Comparison of ENCODE assay signal across 1 cellular context in genomic region chr5:179678238-179679013, GRCh38.
TF ChIP-seq lines count a peak whose summit lies in the region.

No MANE protein-coding gene starts in this region.

TF ChIP-seq in HepG2, 621 proteins besides CTCF, POLR2A, EP300 and RAD21 (continued from another document and continues in another):
- 0 out of 2 replicates have a peak, but pooled peaks have one; percentile 13 for TF ChIP-seq ZFP37 (CRISPR knock-in tag; IDR thresholded peaks at IDR 0.05; ENCODE audit: borderline replicate concordance)
- TF ChIP-seq MTERF4 (CRISPR knock-in tag; IDR thresholded peaks at IDR 0.05) = no peak
- peak; percentile 72; the same call in 1 of the 2 replicates for TF ChIP-seq SMAD1 (CRISPR knock-in tag; IDR thresholded peaks at IDR 0.05; ENCODE audit: borderline replicate concordance, low read depth)
- TF ChIP-seq GLI4 (CRISPR knock-in tag; IDR thresholded peaks at IDR 0.05; ENCODE audit: borderline replicate concordance) = no peak
- TF ChIP-seq YEATS2 (CRISPR knock-in tag; IDR thresholded peaks at IDR 0.05; ENCODE audit: borderline replicate concordance) = peak; percentile 85
- no peak; the same call in 1 of the 2 replicates for TF ChIP-seq FOXK1 (CRISPR knock-in tag; IDR thresholded peaks at IDR 0.05; ENCODE audit: borderline replicate concordance, low read depth)
- TF ChIP-seq GRHL1 (CRISPR knock-in tag; conservative IDR thresholded peaks at IDR 0.05) = no peak
- TF ChIP-seq CHD4 (IDR thresholded peaks at IDR 0.05; ENCODE audit: borderline replicate concordance, low read length) = no peak
- TF ChIP-seq NFYC (CRISPR knock-in tag; IDR thresholded peaks at IDR 0.05) = peak; percentile 55
- TF ChIP-seq ZNF225 (CRISPR knock-in tag; IDR thresholded peaks at IDR 0.05) = peak; percentile 64
- TF ChIP-seq ZFP36L1 (CRISPR knock-in tag; IDR thresholded peaks at IDR 0.05) = peak; percentile 84
- peak; percentile 93 for TF ChIP-seq MYC (CRISPR knock-in tag; IDR thresholded peaks at IDR 0.05; ENCODE audit: borderline replicate concordance)
- 0 out of 2 replicates have a peak, but pooled peaks have one; percentile 16 for TF ChIP-seq MIXL1 (CRISPR knock-in tag; IDR thresholded peaks at IDR 0.05)
- peak; percentile 46; the same call in 1 of the 2 replicates for TF ChIP-seq ZNF563 (CRISPR knock-in tag; IDR thresholded peaks at IDR 0.05)
- no peak for TF ChIP-seq ZNF781 (CRISPR knock-in tag; IDR thresholded peaks at IDR 0.05; ENCODE audit: borderline replicate concordance, not compliant biosample characterization)
- peak; percentile 87 for TF ChIP-seq CBX1 (IDR thresholded peaks at IDR 0.05; ENCODE audit: low read depth)
- TF ChIP-seq ZNF672 (CRISPR knock-in tag; IDR thresholded peaks at IDR 0.05) = no peak
- 0 out of 2 replicates have a peak, but pooled peaks have one; percentile 50 for TF ChIP-seq ELK4 (CRISPR knock-in tag; IDR thresholded peaks at IDR 0.05; ENCODE audit: borderline replicate concordance)
- no peak for TF ChIP-seq ZBTB1 (CRISPR knock-in tag; IDR thresholded peaks at IDR 0.05; ENCODE audit: borderline replicate concordance)
- TF ChIP-seq POGK (CRISPR knock-in tag; conservative IDR thresholded peaks at IDR 0.05) = peak; percentile 93
- no peak for TF ChIP-seq ZFP62 (CRISPR knock-in tag; IDR thresholded peaks at IDR 0.05)
- TF ChIP-seq MAFG (CRISPR knock-in tag; IDR thresholded peaks at IDR 0.05) = no peak
- TF ChIP-seq ZNF317 (CRISPR knock-in tag; IDR thresholded peaks at IDR 0.05) = no peak
- TF ChIP-seq ZNF740 (CRISPR knock-in tag; IDR thresholded peaks at IDR 0.05) = no peak; the same call in 1 of the 2 replicates
- TF ChIP-seq SOX5 (CRISPR knock-in tag; IDR thresholded peaks at IDR 0.05; ENCODE audit: borderline replicate concordance) = peak; percentile 18; the same call in 1 of the 2 replicates
- peak in 1 of 2 experiments; percentile 91; a peak in 2 of 4 replicates for TF ChIP-seq ATF4 (CRISPR knock-in tag; IDR thresholded peaks at IDR 0.05)
- TF ChIP-seq JDP2 (CRISPR knock-in tag; IDR thresholded peaks at IDR 0.05; ENCODE audit: borderline replicate concordance) = peak; percentile 72; the same call in 1 of the 2 replicates
- TF ChIP-seq TBP (CRISPR knock-in tag; IDR thresholded peaks at IDR 0.05) = no peak
- TF ChIP-seq ADNP (CRISPR knock-in tag; IDR thresholded peaks at IDR 0.05) = no peak
- TF ChIP-seq ATF7 (IDR thresholded peaks at IDR 0.05) = peak; percentile 87
- TF ChIP-seq ATF7 (CRISPR knock-in tag; IDR thresholded peaks at IDR 0.05) = peak; percentile 93
- peak; percentile 68; the same call in 1 of the 2 replicates for TF ChIP-seq TEF (CRISPR knock-in tag; IDR thresholded peaks at IDR 0.05)
- 0 out of 2 replicates have a peak, but pooled peaks have one; percentile 88 for TF ChIP-seq KDM3A (CRISPR knock-in tag; IDR thresholded peaks at IDR 0.05; ENCODE audit: low read depth)
- peak; percentile 81 for TF ChIP-seq ZNF792 (CRISPR knock-in tag; IDR thresholded peaks at IDR 0.05)
- peak; percentile 75 for TF ChIP-seq JUND (CRISPR knock-in tag; IDR thresholded peaks at IDR 0.05)
- no peak for TF ChIP-seq SNAPC2 (CRISPR knock-in tag; IDR thresholded peaks at IDR 0.05)
- TF ChIP-seq ZNF513 (CRISPR knock-in tag; conservative IDR thresholded peaks at IDR 0.05) = no peak; the same call in 1 of the 2 replicates
- TF ChIP-seq ZSCAN12 (CRISPR knock-in tag; IDR thresholded peaks at IDR 0.05) = peak; percentile 48; the same call in 1 of the 2 replicates
- peak; percentile 6; the same call in 1 of the 2 replicates for TF ChIP-seq CERS6 (CRISPR knock-in tag; IDR thresholded peaks at IDR 0.05)
- TF ChIP-seq DR1 (CRISPR knock-in tag; IDR thresholded peaks at IDR 0.05) = peak; percentile 68
- 0 out of 2 replicates have a peak, but pooled peaks have one; percentile 60 for TF ChIP-seq CREB3 (CRISPR knock-in tag; IDR thresholded peaks at IDR 0.05)
- no peak; the same call in 1 of the 2 replicates for TF ChIP-seq ZFAT (CRISPR knock-in tag; conservative IDR thresholded peaks at IDR 0.05)
- TF ChIP-seq KMT2B (CRISPR knock-in tag; IDR thresholded peaks at IDR 0.05) = peak; percentile 78
- TF ChIP-seq NFIC (IDR thresholded peaks at IDR 0.05; ENCODE audit: low read length) = no peak
- no peak for TF ChIP-seq NPAS2 (CRISPR knock-in tag; IDR thresholded peaks at IDR 0.05; ENCODE audit: borderline replicate concordance)
- TF ChIP-seq ZBTB25 (CRISPR knock-in tag; IDR thresholded peaks at IDR 0.05) = peak; percentile 89
- peak; percentile 91; the same call in 1 of the 2 replicates for TF ChIP-seq ZNF383 (CRISPR knock-in tag; IDR thresholded peaks at IDR 0.05; ENCODE audit: borderline replicate concordance)
- TF ChIP-seq NCOA2 (CRISPR knock-in tag; IDR thresholded peaks at IDR 0.05) = peak; percentile 42
- no peak for TF ChIP-seq SP140L (CRISPR knock-in tag; IDR thresholded peaks at IDR 0.05; ENCODE audit: borderline replicate concordance)
- TF ChIP-seq ZNF256 (CRISPR knock-in tag; conservative IDR thresholded peaks at IDR 0.05) = no peak
- TF ChIP-seq NAIF1 (CRISPR knock-in tag; IDR thresholded peaks at IDR 0.05; ENCODE audit: borderline replicate concordance) = no peak; the same call in 1 of the 2 replicates
- peak; percentile 31; the same call in 1 of the 2 replicates for TF ChIP-seq ZNF879 (CRISPR knock-in tag; IDR thresholded peaks at IDR 0.05)
- peak; percentile 92 for TF ChIP-seq ZC3H13 (CRISPR knock-in tag; IDR thresholded peaks at IDR 0.05)
- peak; percentile 92 for TF ChIP-seq ZNF747 (CRISPR knock-in tag; IDR thresholded peaks at IDR 0.05; ENCODE audit: borderline replicate concordance)
- TF ChIP-seq SAP130 (CRISPR knock-in tag; IDR thresholded peaks at IDR 0.05; ENCODE audit: low read depth) = peak; percentile 88
- no peak for TF ChIP-seq CHCHD3 (CRISPR knock-in tag; IDR thresholded peaks at IDR 0.05)
- TF ChIP-seq FOXP4 (CRISPR knock-in tag; IDR thresholded peaks at IDR 0.05) = peak; percentile 66; the same call in 1 of the 2 replicates
- TF ChIP-seq SIX4 (CRISPR knock-in tag; IDR thresholded peaks at IDR 0.05) = peak; percentile 44; the same call in 1 of the 2 replicates
